17 cellular contexts compared by ENCODE assay signal in the genomic region with DNA sequence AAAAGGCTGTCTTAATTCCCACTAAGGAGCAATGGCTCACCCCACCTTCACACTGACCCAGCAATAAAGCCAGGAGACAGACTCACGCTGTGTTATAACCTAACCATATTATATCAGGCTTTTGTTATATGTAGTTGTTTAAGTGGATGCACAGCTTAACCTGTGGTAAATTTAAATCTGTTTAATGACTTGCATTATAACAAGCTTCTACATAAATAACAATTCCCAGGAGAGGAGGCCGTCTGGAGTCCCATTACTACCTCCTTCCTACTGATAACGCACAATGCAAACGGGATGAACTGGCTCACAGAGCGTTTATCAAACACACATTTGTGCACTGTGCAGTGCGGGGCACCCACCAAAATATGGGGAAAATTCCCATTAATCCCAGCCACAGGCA.
"Had no signal": no experiment of that assay in that cellular context is flagged by ENCODE, and none has a peak within 500 bp of the region (broad histone marks: within the 10 kb centered on the region; RNA-seq: fewer than 3 reads in every experiment).

No MANE protein-coding gene starts in this region.

- H3K36me3 ChIP-seq: SJSA1 had no signal

- H3K27ac ChIP-seq: SJSA1, SK-N-MC had no signal

- H3K27me3 ChIP-seq: SJSA1 had no signal

- H3K4me1 ChIP-seq: SJSA1 had no signal

- H3K4me3 ChIP-seq: SJSA1, SK-N-MC had no signal

- DNase-seq: KBM-7, MV-4-11, NCI-H1048, NCI-H1105, NCI-H1417, NCI-H1436 treated with DMSO at 0.1 percent for 48 hours, NCI-H1694, NCI-H187 treated with DMSO at 0.1 percent for 48 hours, NCI-H2029 treated with DMSO at 0.1 percent for 48 hours, NCI-H226, NCI-H446, NCI-H510A, Right ventricle myocardium superior, RPMI8226, SIG-M5 had no signal
